Comparison of ENCODE assay signal across 30 cellular contexts in genomic region chr2:69168144-69168813, GRCh38.
A peak's percentile ranks its signal among the peaks of the same experiment; 100 is the strongest.
DNase-seq lines count a peak whose midpoint lies in the region; ATAC-seq and TF ChIP-seq lines count a peak whose summit lies in the region.
"Had no signal": no experiment of that assay in that cellular context is flagged by ENCODE, and none has a peak within 500 bp of the region (broad histone marks: within the 10 kb centered on the region; RNA-seq: fewer than 3 reads in every experiment).

No MANE protein-coding gene starts in this region.

- intact Hi-C loops in Panc1 (cut with micrococcal nuclease; ENCODE audit: unreplicated experiment), result no loop called here
- intact Hi-C loops in thyroid gland (cut with DNase I), result loop anchor here (10.0 kb wide), 1 partner anchor 137 kb away; no protein-coding TSS in a partner anchor

- no peak overlapping the region for H3K4me3 ChIP-seq in Panc1 (ENCODE audit: low read depth in 2 of 2, low read length in 2 of 2)
- no peak overlapping the region for H3K4me3 ChIP-seq in coronary artery
- no peak overlapping the region for H3K4me3 ChIP-seq in thyroid gland (replicated peaks in 1 of 3)
- H3K4me3 ChIP-seq in Karpas-422 (ENCODE audit: low read length), result no peak overlapping the region
- H3K4me3 ChIP-seq: breast epithelium, K562, left lung, PC-9, SJSA1 had no signal

- no peak for ATAC-seq in Panc1
- ATAC-seq in HG03469 (IDR thresholded peaks at IDR 0.05; ENCODE audit: unreplicated experiment), result no peak
- ATAC-seq: K562; left lung; stimulated activated memory B cell treated with anti-CD40 and anti-IgM and Interleukin-4, amounts not matched to agents 10 μg/mL and 1 μg/mL and 100 μg/mL, for 72 hours had no signal

- in situ Hi-C loops in Panc1 (cut with HindIII; ENCODE audit: low pct_unique_long_range_greater_than_20kb, low sequenced_read_pairs), result no loop called here

- no peaks in the 10 kb centered on the region for H3K36me3 ChIP-seq in Panc1 (ENCODE audit: control insufficient read depth, insufficient read depth, low read length)
- no peaks in the 10 kb centered on the region for H3K36me3 ChIP-seq in thyroid gland
- H3K36me3 ChIP-seq in Karpas-422 (ENCODE audit: insufficient read depth, low read length), result no peaks in the 10 kb centered on the region
- H3K36me3 ChIP-seq: breast epithelium, left lung had no signal

- H3K9me3 ChIP-seq in Panc1 (ENCODE audit: control insufficient read depth, insufficient read depth, low read depth, low read length) (no peaks in the 10 kb centered on the region), thyroid gland (no peaks in the 10 kb centered on the region), Karpas-422 (ENCODE audit: low read length) (no peaks in the 10 kb centered on the region)
- H3K9me3 ChIP-seq: breast epithelium, Caco-2, left lung, SJSA1 had no signal

- H3K4me1 ChIP-seq in Panc1 (ENCODE audit: control insufficient read depth, insufficient read depth, low read length) (0 out of 2 replicates have a peak, but pooled peaks cover 3% of the 10 kb centered on the region), thyroid gland (peaks cover 61 to 94% of the 10 kb centered on the region in 2 donors), Karpas-422 (ENCODE audit: low read length) (peaks cover 11% of the 10 kb centered on the region)

- H3K27me3 ChIP-seq in Panc1 (ENCODE audit: control insufficient read depth, insufficient read depth, low read length), result no peaks in the 10 kb centered on the region
- H3K27me3 ChIP-seq in thyroid gland, result no peaks in the 10 kb centered on the region
- H3K27me3 ChIP-seq in Karpas-422 (ENCODE audit: low read length), result no peaks in the 10 kb centered on the region
- H3K27me3 ChIP-seq: breast epithelium, left lung, SJSA1 had no signal

- DNase-seq in Panc1 (ENCODE audit: low read depth, low spot score) (no peak), coronary artery (ENCODE audit: low spot score) (no peak), kidney tubule cell (ENCODE audit: low spot score) (peak; percentile 82), thyroid gland (no peak), NCI-H128 (lab: John Stamatoyannopoulos, UW; ENCODE audit: unreplicated experiment) (no peak), Karpas-422 (no peak)
- DNase-seq: activated CD4-positive, alpha-beta T cell treated with anti-CD3 and anti-CD28 coated beads, Interleukin-2, amount 50 U/mL, for 4 hours; activated naive CD4-positive, alpha-beta T cell treated with anti-CD3 and anti-CD28 coated beads, Interleukin-2, amount 50 U/mL, for 16 hours; amniotic stem cell; Caco-2; DMS79; effector memory CD4-positive, alpha-beta T cell; erythroblast; foreskin melanocyte; GF-D8; H9; hippocampal formation; naive B cell; NCI-H1436; NCI-H2081 treated with DMSO at 0.1 percent for 48 hours; PC-9; stimulated activated CD4-positive, alpha-beta T cell treated with anti-CD3 and anti-CD28 coated beads, Interleukin-4, amount 100 ng/mL, for 24 hours; T-helper 1 cell had no signal

- no peak for TF ChIP-seq POLR2A in thyroid gland (IDR thresholded peaks at IDR 0.05)

- no peaks in the 10 kb centered on the region for H4K20me1 ChIP-seq in Karpas-422 (ENCODE audit: insufficient read depth, low read depth, low read length)

- H3K4me2 ChIP-seq in Karpas-422 (ENCODE audit: low read depth, low read length, poor library complexity, severe bottlenecking), result no peak overlapping the region
- H3K4me2 ChIP-seq: PC-9 had no signal

- H3K9ac ChIP-seq in Karpas-422 (ENCODE audit: low read length), result no peak overlapping the region

- H3K9me2 ChIP-seq in Karpas-422 (replicated peaks; ENCODE audit: insufficient read depth, low read length), result no peaks in the 10 kb centered on the region

- no peak for TF ChIP-seq CTCF in Panc1 (IDR thresholded peaks at IDR 0.05)
- TF ChIP-seq CTCF in coronary artery (IDR thresholded peaks at IDR 0.05), result no peak
- no peak for TF ChIP-seq CTCF in thyroid gland (IDR thresholded peaks at IDR 0.05)

- POLR2A ChIA-PET in Panc1 (lab: Charles Lee), result no interaction called here

- BruUV-seq in Panc1 (replicated peaks; lab: Mats Ljungman, UMichigan), result no TSS peak

- no peaks in the 10 kb centered on the region for H3K79me2 ChIP-seq in Karpas-422 (ENCODE audit: low read length)

- CTCF ChIA-PET in Panc1 (lab: Charles Lee), result no interaction called here

- no peak overlapping the region for H2AFZ ChIP-seq in Karpas-422 (ENCODE audit: low read length)
- H2AFZ ChIP-seq: PC-9 had no signal

- H3K27ac ChIP-seq in Panc1 (ENCODE audit: low read length) (peak overlapping the region; percentile 41), coronary artery (peak overlapping the region; percentile 51 to 73), thyroid gland (peak overlapping the region; percentile 44 to 72 (median 65)), Karpas-422 (ENCODE audit: low read length) (no peak overlapping the region)
- H3K27ac ChIP-seq: C4-2B, left lung, PC-9, SJSA1 had no signal

- WGBS in thyroid gland, 2 donors, result 81 to 99% methylated on average over 3 of the region's 3 CpGs
